ENCODE assay signal across 8 cellular contexts in genomic region chr12:131132118-131132892, GRCh38.
DNase-seq lines count a peak whose midpoint lies in the region; ATAC-seq and TF ChIP-seq lines count a peak whose summit lies in the region.

No MANE protein-coding gene starts in this region.

- no peaks in the 10 kb centered on the region for H3K36me3 ChIP-seq in iPS-20b (ENCODE audit: insufficient read depth, low read depth, low read length)

- H3K9ac ChIP-seq in iPS-20b (ENCODE audit: low read depth, low read length) = no peak overlapping the region

- DNase-seq in GM12864 (ENCODE audit: low read depth) (peak; percentile 12), HL-60 (ENCODE audit: low read depth in 1 of 2, low spot score in 1 of 2) (peak; percentile 30 to 42), T-helper 2 cell (peak; percentile 35 to 64 (median 54)), astrocyte of the hippocampus (ENCODE audit: low read depth, low spot score) (peak; percentile 53)
- DNase-seq in stimulated activated CD4-positive, alpha-beta T cell treated with anti-CD3 and anti-CD28 coated beads, Interleukin-15, amount 100 ng/mL, for 24 hours = peak; percentile 85

- no peak overlapping the region for H3K27ac ChIP-seq in 22Rv1
- no peak overlapping the region for H3K27ac ChIP-seq in HL-60 (replicated peaks)
- no peak overlapping the region for H3K27ac ChIP-seq in iPS-20b (ENCODE audit: low read length)

- no peak for ATAC-seq in HG02623 (IDR thresholded peaks at IDR 0.05; ENCODE audit: unreplicated experiment)

- no peaks in the 10 kb centered on the region for H3K27me3 ChIP-seq in HL-60 (ENCODE audit: insufficient read depth, poor library complexity, severe bottlenecking)
- 0 out of 2 replicates have a peak, but pooled peaks cover 4% of the 10 kb centered on the region for H3K27me3 ChIP-seq in iPS-20b (ENCODE audit: insufficient read depth, low read length)

- no peaks in the 10 kb centered on the region for H3K4me1 ChIP-seq in iPS-20b (ENCODE audit: insufficient read depth, low read length)

- H3K9me3 ChIP-seq in iPS-20b (ENCODE audit: insufficient read depth, low read depth, low read length) = no peaks in the 10 kb centered on the region

- H3K4me3 ChIP-seq in GM12864 (ENCODE audit: low read depth, low read length) = no peak overlapping the region
- no peak overlapping the region for H3K4me3 ChIP-seq in HL-60 (replicated peaks; ENCODE audit: insufficient read depth, low read length)
- peak overlapping the region; percentile 48; the same call in 1 of the 2 replicates for H3K4me3 ChIP-seq in iPS-20b (ENCODE audit: low read length)

- TF ChIP-seq CTCF in 22Rv1 (IDR thresholded peaks at IDR 0.05) = peak; percentile 71
- TF ChIP-seq CTCF in GM12864 (IDR thresholded peaks at IDR 0.05; ENCODE audit: low read depth, low read length, missing control alignments) = peak; percentile 86
- TF ChIP-seq CTCF in HL-60 (IDR thresholded peaks at IDR 0.05; ENCODE audit: insufficient read depth, low read length) = peak; percentile 75

Comparison
In these comparisons a context has a peak if more than half of its experiments do, and no peak if none do; other contexts are left out.
1. DNase-seq: peak in every context shown above with its lines; median percentile 85 in stimulated activated CD4-positive, alpha-beta T cell treated with anti-CD3 and anti-CD28 coated beads, Interleukin-15, amount 100 ng/mL, for 24 hours; 54 in T-helper 2 cell; 53 in astrocyte of the hippocampus; 36 in HL-60; 12 in GM12864.